ENCODE assay signal across 8 cellular contexts in the genomic region with DNA sequence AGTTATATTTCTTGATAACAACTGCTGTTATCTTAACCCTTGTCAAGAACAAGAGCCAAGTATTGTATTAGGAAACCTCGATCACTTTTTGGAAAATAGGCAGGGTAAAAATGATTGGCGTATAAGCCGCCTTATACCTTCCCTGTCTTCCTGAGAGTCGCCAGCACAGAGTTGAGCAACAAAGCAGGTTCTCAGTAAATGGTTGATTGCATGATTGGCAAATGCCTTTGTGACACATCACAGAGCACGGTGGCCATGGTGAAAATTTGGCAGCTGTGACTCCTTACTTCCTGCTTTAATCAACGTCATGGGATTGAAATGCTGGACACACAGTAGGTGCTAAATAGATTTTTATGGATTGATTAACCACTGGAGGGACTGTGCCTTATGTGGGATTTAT. TPM values are rescaled to one million over a fixed set of nuclear protein-coding genes. Genes with fewer than 3 reads are reported as not detected.
DNase-seq lines count a peak whose midpoint lies in the region; ATAC-seq and TF ChIP-seq lines count a peak whose summit lies in the region.

No MANE protein-coding gene starts in this region.

- H3K27ac ChIP-seq in ACC112 (ENCODE audit: low read depth, low read length) (peak overlapping the region; percentile 85), GM23248 (no peak overlapping the region), body of pancreas (peak overlapping the region in 3 of 4 donors; percentile 42 to 54 (median 50)), hepatocyte (no peak overlapping the region), colonic mucosa (no peak overlapping the region)

- H3K9me2 ChIP-seq in GM23248 (ENCODE audit: insufficient read depth) (no peaks in the 10 kb centered on the region), hepatocyte (replicated peaks; ENCODE audit: insufficient read depth) (no peaks in the 10 kb centered on the region)

- H3K27ac Mint-ChIP-seq in osteocyte (ENCODE audit: unreplicated experiment): peak overlapping the region; percentile 39

- peak; percentile 70 for DNase-seq in GM23248
- DNase-seq in NCI-H69 (lab: John Stamatoyannopoulos, UW): peak; percentile 69
- peak; percentile 58 to 82 (median 74) for DNase-seq in body of pancreas
- no peak for DNase-seq in osteocyte (ENCODE audit: extremely low spot score, unreplicated experiment)
- no peak for DNase-seq in hepatocyte (ENCODE audit: low spot score)
- no peak for DNase-seq in colonic mucosa
- no peak for DNase-seq in ecto neural progenitor cell (ENCODE audit: low spot score)

- TF ChIP-seq POLR2A in body of pancreas (IDR thresholded peaks at IDR 0.05): peak in 2 of 3 donors; percentile 11 to 30

- intact Hi-C loops in body of pancreas (cut with DNase I) (no loop called here), colonic mucosa (cut with DNase I) (loop anchor here (10.0 kb wide), 1 partner anchor 184 kb away; no protein-coding TSS in a partner anchor)

- WGBS in GM23248 (ENCODE audit: low coverage in 1 of 2, low lambda C conversion rate in 2 of 2, missing lambda C conversion rate in 2 of 2), 2 experiments: 34 to 39% methylated on average over 6 of the region's 6 CpGs
- 17 to 22% methylated on average over 6 of the region's 6 CpGs for WGBS in body of pancreas, 2 donors
- WGBS in hepatocyte (ENCODE audit: low lambda C conversion rate, missing lambda C conversion rate): 74% methylated on average over 6 of the region's 6 CpGs

- no peak overlapping the region for H2AFZ ChIP-seq in ACC112 (ENCODE audit: low read length, unreplicated experiment)
- H2AFZ ChIP-seq in GM23248: no peak overlapping the region
- H2AFZ ChIP-seq in hepatocyte: no peak overlapping the region

- H3K27me3 ChIP-seq in ACC112 (ENCODE audit: insufficient read depth, low read length) (no peaks in the 10 kb centered on the region), GM23248 (replicated peaks; ENCODE audit: insufficient read depth) (no peaks in the 10 kb centered on the region), body of pancreas (peaks cover 0 to 3% of the 10 kb centered on the region in 2 donors), hepatocyte (peaks cover 28% of the 10 kb centered on the region), colonic mucosa (no peaks in the 10 kb centered on the region)

- no peaks in the 10 kb centered on the region for H3K9me3 Mint-ChIP-seq in osteocyte (ENCODE audit: unreplicated experiment)

- H3K4me2 ChIP-seq in GM23248 (ENCODE audit: unreplicated experiment): no peak overlapping the region
- H3K4me2 ChIP-seq in hepatocyte: no peak overlapping the region

- no peak overlapping the region for H3K4me3 Mint-ChIP-seq in osteocyte (ENCODE audit: unreplicated experiment)

- H3F3A ChIP-seq in GM23248 (ENCODE audit: insufficient read depth): no peaks in the 10 kb centered on the region

- H3K4me1 ChIP-seq in ACC112 (ENCODE audit: control insufficient read depth, insufficient read depth, low read length, unreplicated experiment) (peaks cover 46% of the 10 kb centered on the region), GM23248 (ENCODE audit: insufficient read depth) (peaks cover 10% of the 10 kb centered on the region), body of pancreas (peaks cover 12% of the 10 kb centered on the region), hepatocyte (ENCODE audit: insufficient read depth) (peaks cover 3% of the 10 kb centered on the region), colonic mucosa (no peaks in the 10 kb centered on the region)

- ATAC-seq in body of pancreas: peak; percentile 68

- H3K4me3 ChIP-seq in ACC112 (ENCODE audit: low read depth, low read length): peak overlapping the region; percentile 51; the same call in 1 of the 2 replicates
- no peak overlapping the region; the same call in 1 of the 2 replicates for H3K4me3 ChIP-seq in GM23248
- H3K4me3 ChIP-seq in body of pancreas: no peak overlapping the region
- H3K4me3 ChIP-seq in hepatocyte: no peak overlapping the region
- H3K4me3 ChIP-seq in colonic mucosa: no peak overlapping the region

- in situ Hi-C loops in GM23248 (cut with MboI): loop anchor here (25.0 kb wide), 1 partner anchor 381 kb away; no protein-coding TSS in a partner anchor

- H3K9ac ChIP-seq in GM23248 (no peak overlapping the region), colonic mucosa (ENCODE audit: low read depth in 2 of 2, low read length in 2 of 2) (no peak overlapping the region)

- H4K20me1 ChIP-seq in GM23248 (ENCODE audit: insufficient read depth) (no peaks in the 10 kb centered on the region), hepatocyte (ENCODE audit: insufficient read depth, poor library complexity, severe bottlenecking) (no peaks in the 10 kb centered on the region)

- H3K36me3 ChIP-seq in ACC112 (ENCODE audit: insufficient read depth, low read length) (no peaks in the 10 kb centered on the region), GM23248 (ENCODE audit: low read depth) (no peaks in the 10 kb centered on the region), body of pancreas (replicated peaks in 1 of 2; ENCODE audit: insufficient read depth in 1 of 2, low read depth in 2 of 2) (no peaks in the 10 kb centered on the region), hepatocyte (replicated peaks; ENCODE audit: insufficient read depth, low read depth) (no peaks in the 10 kb centered on the region), colonic mucosa (no peaks in the 10 kb centered on the region)

- no peaks in the 10 kb centered on the region for H3K9me3 ChIP-seq in GM23248 (ENCODE audit: low read depth)
- no peaks in the 10 kb centered on the region for H3K9me3 ChIP-seq in body of pancreas
- H3K9me3 ChIP-seq in hepatocyte (ENCODE audit: low read depth): no peaks in the 10 kb centered on the region
- no peaks in the 10 kb centered on the region for H3K9me3 ChIP-seq in colonic mucosa

- H3K36me3 Mint-ChIP-seq in osteocyte (ENCODE audit: unreplicated experiment): no peaks in the 10 kb centered on the region

- H3K79me2 ChIP-seq in ACC112 (ENCODE audit: control insufficient read depth, insufficient read depth, low read length, unreplicated experiment) (peaks cover 2% of the 10 kb centered on the region), GM23248 (ENCODE audit: insufficient read depth) (no peaks in the 10 kb centered on the region), hepatocyte (peaks cover 2% of the 10 kb centered on the region)

- H3K27me3 Mint-ChIP-seq in osteocyte (ENCODE audit: unreplicated experiment): peaks cover 14% of the 10 kb centered on the region

- H3K4me1 Mint-ChIP-seq in osteocyte (ENCODE audit: unreplicated experiment): peaks cover 14% of the 10 kb centered on the region

- TF ChIP-seq CTCF in body of pancreas (IDR thresholded peaks at IDR 0.05): no peak
- no peak for TF ChIP-seq CTCF in osteocyte (IDR thresholded peaks at IDR 0.05)
- TF ChIP-seq CTCF in hepatocyte (IDR thresholded peaks at IDR 0.05; ENCODE audit: poor library complexity): no peak
- no peak for TF ChIP-seq CTCF in colonic mucosa (IDR thresholded peaks at IDR 0.05)

RNA-seq across cellular contexts. Expression of a gene that starts 3.9 kb away (rescaled TPM):
- 4.7 and 6.4 TPM in 2 replicates for total RNA-seq in GM23248 (2014; rRNA removed; shearing (Covaris generic))
- polyA plus RNA-seq in GM23248 (2016; fragmentation: Nextera tagmentation; extraction: Ambion mirVana): 1.7 and 1.9 TPM in 2 replicates
- 1 to 10 TPM; 4.0 to 4.4 TPM for total RNA-seq in body of pancreas
- 5.0 and 5.2 TPM in 2 replicates for total RNA-seq in osteocyte
- total RNA-seq in hepatocyte: 3.6 and 3.8 TPM in 2 replicates
- polyA plus RNA-seq in hepatocyte: 9.7 and 9.9 TPM in 2 replicates
- total RNA-seq in colonic mucosa: 1 to 10 TPM; 2.0 to 2.9 TPM

Comparison
In these comparisons a context has a peak if more than half of its experiments do, and no peak if none do; other contexts are left out.
1. H3K27ac ChIP-seq: peak in ACC112 (single experiment) and body of pancreas (3 of 4); none in GM23248 (single experiment), hepatocyte (single experiment) and colonic mucosa (single experiment).
2. DNase-seq: peak in GM23248 (single experiment), NCI-H69 (single experiment) and body of pancreas (4 of 4); none in osteocyte (single experiment), hepatocyte (single experiment), colonic mucosa (single experiment) and ecto neural progenitor cell (single experiment).